1 cellular context compared by ENCODE assay signal in genomic region chr5:169149317-169149716, GRCh38.
TF ChIP-seq lines count a peak whose summit lies in the region.

No MANE protein-coding gene starts in this region.

TF ChIP-seq in GM23338, 12 proteins besides CTCF, POLR2A, EP300 and RAD21 (continued from another document):
- no peak for TF ChIP-seq EZH2 (IDR thresholded peaks at IDR 0.05; ENCODE audit: low read depth, unreplicated experiment)
- no peak for TF ChIP-seq STAT1 (IDR thresholded peaks at IDR 0.05; ENCODE audit: unreplicated experiment)
- TF ChIP-seq ZNF331 (CRISPR knock-in tag; IDR thresholded peaks at IDR 0.05; ENCODE audit: low read depth): no peak
- TF ChIP-seq JUNB (IDR thresholded peaks at IDR 0.05; ENCODE audit: unreplicated experiment): no peak
- TF ChIP-seq, protein P1, sequence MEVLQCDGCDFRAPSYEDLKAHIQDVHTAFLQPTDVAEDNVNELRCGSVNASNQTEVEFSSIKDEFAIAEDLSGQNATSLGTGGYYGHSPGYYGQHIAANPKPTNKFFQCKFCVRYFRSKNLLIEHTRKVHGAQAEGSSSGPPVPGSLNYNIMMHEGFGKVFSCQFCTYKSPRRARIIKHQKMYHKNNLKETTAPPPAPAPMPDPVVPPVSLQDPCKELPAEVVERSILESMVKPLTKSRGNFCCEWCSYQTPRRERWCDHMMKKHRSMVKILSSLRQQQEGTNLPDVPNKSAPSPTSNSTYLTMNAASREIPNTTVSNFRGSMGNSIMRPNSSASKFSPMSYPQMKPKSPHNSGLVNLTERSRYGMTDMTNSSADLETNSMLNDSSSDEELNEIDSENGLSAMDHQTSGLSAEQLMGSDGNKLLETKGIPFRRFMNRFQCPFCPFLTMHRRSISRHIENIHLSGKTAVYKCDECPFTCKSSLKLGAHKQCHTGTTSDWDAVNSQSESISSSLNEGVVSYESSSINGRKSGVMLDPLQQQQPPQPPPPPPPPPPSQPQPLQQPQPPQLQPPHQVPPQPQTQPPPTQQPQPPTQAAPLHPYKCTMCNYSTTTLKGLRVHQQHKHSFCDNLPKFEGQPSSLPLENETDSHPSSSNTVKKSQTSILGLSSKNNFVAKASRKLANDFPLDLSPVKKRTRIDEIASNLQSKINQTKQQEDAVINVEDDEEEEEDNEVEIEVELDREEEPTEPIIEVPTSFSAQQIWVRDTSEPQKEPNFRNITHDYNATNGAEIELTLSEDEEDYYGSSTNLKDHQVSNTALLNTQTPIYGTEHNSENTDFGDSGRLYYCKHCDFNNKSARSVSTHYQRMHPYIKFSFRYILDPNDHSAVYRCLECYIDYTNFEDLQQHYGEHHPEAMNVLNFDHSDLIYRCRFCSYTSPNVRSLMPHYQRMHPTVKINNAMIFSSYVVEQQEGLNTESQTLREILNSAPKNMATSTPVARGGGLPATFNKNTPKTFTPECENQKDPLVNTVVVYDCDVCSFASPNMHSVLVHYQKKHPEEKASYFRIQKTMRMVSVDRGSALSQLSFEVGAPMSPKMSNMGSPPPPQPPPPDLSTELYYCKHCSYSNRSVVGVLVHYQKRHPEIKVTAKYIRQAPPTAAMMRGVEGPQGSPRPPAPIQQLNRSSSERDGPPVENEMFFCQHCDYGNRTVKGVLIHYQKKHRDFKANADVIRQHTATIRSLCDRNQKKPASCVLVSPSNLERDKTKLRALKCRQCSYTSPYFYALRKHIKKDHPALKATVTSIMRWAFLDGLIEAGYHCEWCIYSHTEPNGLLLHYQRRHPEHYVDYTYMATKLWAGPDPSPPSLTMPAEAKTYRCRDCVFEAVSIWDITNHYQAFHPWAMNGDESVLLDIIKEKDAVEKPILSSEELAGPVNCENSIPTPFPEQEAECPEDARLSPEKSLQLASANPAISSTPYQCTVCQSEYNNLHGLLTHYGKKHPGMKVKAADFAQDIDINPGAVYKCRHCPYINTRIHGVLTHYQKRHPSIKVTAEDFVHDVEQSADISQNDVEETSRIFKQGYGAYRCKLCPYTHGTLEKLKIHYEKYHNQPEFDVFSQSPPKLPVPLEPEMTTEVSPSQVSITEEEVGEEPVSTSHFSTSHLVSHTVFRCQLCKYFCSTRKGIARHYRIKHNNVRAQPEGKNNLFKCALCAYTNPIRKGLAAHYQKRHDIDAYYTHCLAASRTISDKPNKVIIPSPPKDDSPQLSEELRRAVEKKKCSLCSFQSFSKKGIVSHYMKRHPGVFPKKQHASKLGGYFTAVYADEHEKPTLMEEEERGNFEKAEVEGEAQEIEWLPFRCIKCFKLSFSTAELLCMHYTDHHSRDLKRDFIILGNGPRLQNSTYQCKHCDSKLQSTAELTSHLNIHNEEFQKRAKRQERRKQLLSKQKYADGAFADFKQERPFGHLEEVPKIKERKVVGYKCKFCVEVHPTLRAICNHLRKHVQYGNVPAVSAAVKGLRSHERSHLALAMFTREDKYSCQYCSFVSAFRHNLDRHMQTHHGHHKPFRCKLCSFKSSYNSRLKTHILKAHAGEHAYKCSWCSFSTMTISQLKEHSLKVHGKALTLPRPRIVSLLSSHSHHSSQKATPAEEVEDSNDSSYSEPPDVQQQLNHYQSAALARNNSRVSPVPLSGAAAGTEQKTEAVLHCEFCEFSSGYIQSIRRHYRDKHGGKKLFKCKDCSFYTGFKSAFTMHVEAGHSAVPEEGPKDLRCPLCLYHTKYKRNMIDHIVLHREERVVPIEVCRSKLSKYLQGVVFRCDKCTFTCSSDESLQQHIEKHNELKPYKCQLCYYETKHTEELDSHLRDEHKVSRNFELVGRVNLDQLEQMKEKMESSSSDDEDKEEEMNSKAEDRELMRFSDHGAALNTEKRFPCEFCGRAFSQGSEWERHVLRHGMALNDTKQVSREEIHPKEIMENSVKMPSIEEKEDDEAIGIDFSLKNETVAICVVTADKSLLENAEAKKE (CRISPR knock-in tag; IDR thresholded peaks at IDR 0.05): no peak
- no peak for TF ChIP-seq POLR2AphosphoS5 (IDR thresholded peaks at IDR 0.05; ENCODE audit: low read depth)
- TF ChIP-seq CREB1 (CRISPR knock-in tag; IDR thresholded peaks at IDR 0.05; ENCODE audit: low read depth): no peak
